In the genomic region with DNA sequence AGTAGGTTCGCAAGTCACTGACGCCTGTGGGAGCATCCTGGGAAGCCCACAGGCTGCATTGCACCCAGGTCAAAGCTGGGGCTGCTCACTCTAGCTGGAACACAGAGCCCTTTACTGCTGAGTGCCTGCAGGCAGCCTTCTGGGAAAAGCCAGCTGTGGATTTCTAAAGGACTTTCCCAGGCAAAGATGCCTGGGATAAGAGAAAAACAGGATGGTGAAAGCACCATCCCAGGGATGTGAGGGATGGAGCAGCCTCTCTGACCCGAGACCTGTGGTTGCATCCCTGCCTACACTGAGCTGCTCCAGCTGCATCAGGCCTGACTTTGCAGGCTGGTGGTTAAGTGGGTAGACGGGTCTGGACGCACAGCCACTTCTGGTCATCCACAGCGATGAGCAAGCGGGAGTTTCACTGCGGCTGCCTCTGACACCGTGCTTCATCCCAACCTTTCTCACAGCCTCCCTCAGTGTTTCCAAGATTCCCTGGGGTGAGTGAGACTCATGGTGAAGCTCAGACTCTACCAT, we compare ENCODE assay signal across 13 cellular contexts. TPM values are rescaled to one million over a fixed set of nuclear protein-coding genes. Genes with fewer than 3 reads are reported as not detected.
DNase-seq lines count a peak whose midpoint lies in the region; ATAC-seq and TF ChIP-seq lines count a peak whose summit lies in the region.
"Had no signal": no experiment of that assay in that cellular context is flagged by ENCODE, and none has a peak within 500 bp of the region (broad histone marks: within the 10 kb centered on the region; RNA-seq: fewer than 3 reads in every experiment).

No MANE protein-coding gene starts in this region.

- DNase-seq in ACHN (peak; percentile 69), HK-2 (ENCODE audit: unreplicated experiment) (peak; percentile 78), brain pericyte (ENCODE audit: low read depth, low spot score) (peak; percentile 65), left lung (no peak), SHP77 treated with DMSO at 0.1 percent for 48 hours (lab: John Stamatoyannopoulos, UW) (no peak), COLO829 (ENCODE audit: low spot score) (no peak)
- no peak for DNase-seq in activated CD8-positive, alpha-beta memory T cell treated with anti-CD3 and anti-CD28 coated beads, Interleukin-2, amount 50 U/mL, for 4 hours
- DNase-seq: activated CD8-positive, alpha-beta memory T cell treated with anti-CD3 and anti-CD28 coated beads, Interleukin-2, amount 50 U/mL, for 48 hours; amygdala; C1 segment of cervical spinal cord; naive B cell had no signal

- no peaks in the 10 kb centered on the region for H3K9me3 ChIP-seq in left lung

- no peak overlapping the region for H3K27ac ChIP-seq in left lung
- H3K27ac ChIP-seq: VCaP had no signal

- ATAC-seq in left lung (peak; percentile 23), GM18858 (IDR thresholded peaks at IDR 0.05; ENCODE audit: unreplicated experiment) (no peak)

- intact Hi-C loops in left lung (cut with DNase I), result no loop called here

- H3K4me1 ChIP-seq in left lung, result no peaks in the 10 kb centered on the region

- H3K4me3 ChIP-seq in left lung, result no peak overlapping the region

- TF ChIP-seq CTCF in left lung (IDR thresholded peaks at IDR 0.05), result no peak

- in situ Hi-C loops in ACHN (cut with HindIII; ENCODE audit: low pct_ligation_motif_present, low pct_unique_long_range_greater_than_20kb, low sequenced_read_pairs), result no loop called here

- no peaks in the 10 kb centered on the region for H3K27me3 ChIP-seq in left lung

- no peaks in the 10 kb centered on the region for H3K36me3 ChIP-seq in left lung

RNA-seq across cellular contexts. Expression of a gene that starts 52.5 kb away (rescaled TPM):
- 100 to 1,000 TPM in 1 of 2 donors, 10 to 100 TPM in 1; 69.2 to 106 TPM for total RNA-seq in left lung

RNA-seq across cellular contexts. Expression of a gene that starts 59.1 kb away (rescaled TPM):
- 10 to 100 TPM; 63.5 to 67.9 TPM for total RNA-seq in left lung

RNA-seq across cellular contexts. Expression of a gene that starts 59.1 kb away (rescaled TPM):
- total RNA-seq in left lung, result 10 to 100 TPM; 16.1 to 25.6 TPM

Comparison
In these comparisons a context has a peak if more than half of its experiments do, and no peak if none do; other contexts are left out.
1. DNase-seq: peak in ACHN (single experiment), HK-2 (single experiment) and brain pericyte (single experiment); none in left lung (0 of 2), SHP77 treated with DMSO at 0.1 percent for 48 hours (single experiment), COLO829 (single experiment) and activated CD8-positive, alpha-beta memory T cell treated with anti-CD3 and anti-CD28 coated beads, Interleukin-2, amount 50 U/mL, for 4 hours (single experiment).